Comparison of ENCODE assay signal across 9 cellular contexts in the genomic region with DNA sequence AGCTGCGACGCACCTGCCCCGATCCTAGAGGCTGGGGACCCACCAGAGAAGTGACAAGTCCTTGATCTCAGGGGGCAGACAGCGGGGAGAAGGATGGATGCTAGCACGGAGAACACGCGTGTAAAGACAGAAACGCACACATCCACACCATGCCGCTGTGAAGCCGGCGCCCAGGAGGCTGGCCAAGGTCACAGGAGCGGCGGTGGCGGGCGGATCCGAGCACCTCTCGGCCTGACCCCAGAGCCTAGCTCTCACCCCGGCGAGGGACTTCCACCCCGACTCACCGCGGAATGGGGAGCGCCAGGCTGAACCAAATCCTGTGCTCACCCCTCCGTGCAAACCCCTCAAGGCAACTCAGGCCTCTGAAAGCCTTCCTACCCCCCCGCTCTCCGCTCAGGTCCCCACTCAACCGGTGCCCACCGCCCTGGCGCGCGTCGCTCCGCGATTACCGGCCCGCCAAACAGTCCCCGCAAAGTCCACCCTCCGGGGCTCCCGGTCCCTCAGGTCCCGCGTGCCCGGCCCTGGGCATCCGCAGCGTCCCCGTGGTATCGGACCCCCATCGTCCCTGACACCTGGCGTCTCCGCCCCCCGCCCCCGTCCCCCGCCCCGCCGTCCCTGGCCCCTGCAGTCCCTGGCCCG. TPM values are rescaled to one million over a fixed set of nuclear protein-coding genes. Genes with fewer than 3 reads are reported as not detected.
A peak's percentile ranks its signal among the peaks of the same experiment; 100 is the strongest.
DNase-seq lines count a peak whose midpoint lies in the region; ATAC-seq and TF ChIP-seq lines count a peak whose summit lies in the region.
"Had no signal": no experiment of that assay in that cellular context is flagged by ENCODE, and none has a peak within 500 bp of the region (broad histone marks: within the 10 kb centered on the region; RNA-seq: fewer than 3 reads in every experiment).

No MANE protein-coding gene starts in this region.

- peaks cover 21% of the 10 kb centered on the region for H3K79me2 ChIP-seq in neural cell (replicated peaks; ENCODE audit: insufficient read depth, low read length)

- H3K27me3 ChIP-seq in SJCRH30 (no peaks in the 10 kb centered on the region), esophagus squamous epithelium (peaks cover 0 to 40% (median 0%) of the 10 kb centered on the region in 4 donors), neural cell (ENCODE audit: insufficient read depth, low read depth, low read length) (peaks cover 4% of the 10 kb centered on the region)

- TF ChIP-seq RAD21 in neural cell (conservative IDR thresholded peaks at IDR 0.05), result no peak

- no peaks in the 10 kb centered on the region for H3K9me3 ChIP-seq in SJCRH30 (replicated peaks)
- H3K9me3 ChIP-seq in esophagus squamous epithelium, result no peaks in the 10 kb centered on the region
- no peaks in the 10 kb centered on the region for H3K9me3 ChIP-seq in neural cell (ENCODE audit: low read length)

- TF ChIP-seq CTCF in AG10803 (conservative IDR thresholded peaks at IDR 0.05; ENCODE audit: low read length) (no peak), esophagus squamous epithelium (IDR thresholded peaks at IDR 0.05) (no peak), neural cell (IDR thresholded peaks at IDR 0.05; ENCODE audit: poor library complexity, severe bottlenecking) (no peak)

- H3K4me1 ChIP-seq in SJCRH30 (peaks cover 72% of the 10 kb centered on the region), esophagus squamous epithelium (peaks cover 0 to 44% (median 5%) of the 10 kb centered on the region in 3 donors)

- H4K20me1 ChIP-seq in neural cell (ENCODE audit: insufficient read depth), result no peaks in the 10 kb centered on the region

- peak overlapping the region; percentile 62 for H3K4me3 ChIP-seq in AG10803 (ENCODE audit: low read length)
- H3K4me3 ChIP-seq in SJCRH30, result peak overlapping the region; percentile 88
- H3K4me3 ChIP-seq in esophagus squamous epithelium, result peak overlapping the region; percentile 45 to 88 (median 64)
- H3K4me3 ChIP-seq in neural cell (ENCODE audit: low read length), result peak overlapping the region; percentile 72

- peak overlapping the region; percentile 81 for H3K9ac ChIP-seq in neural cell (ENCODE audit: low read length)
- H3K9ac ChIP-seq: KMS-11 had no signal

- intact Hi-C loops in esophagus squamous epithelium (cut with DNase I), result no loop called here

- H3K9me2 ChIP-seq in neural cell (ENCODE audit: insufficient read depth, low read length), result no peaks in the 10 kb centered on the region

- no peaks in the 10 kb centered on the region for H3F3A ChIP-seq in neural cell (ENCODE audit: insufficient read depth, low read length, poor library complexity, severe bottlenecking)

- TF ChIP-seq EP300 in neural cell (conservative IDR thresholded peaks at IDR 0.05; ENCODE audit: poor library complexity, severe bottlenecking), result no peak

- H2AFZ ChIP-seq in neural cell (ENCODE audit: low read depth, low read length), result peak overlapping the region; percentile 69

- H3K27ac ChIP-seq in SJCRH30 (no peak overlapping the region), esophagus squamous epithelium (peak overlapping the region; percentile 62 to 87 (median 76)), neural cell (ENCODE audit: low read length) (no peak overlapping the region)
- H3K27ac ChIP-seq: KMS-11 had no signal

- no peak for ATAC-seq in GM19467 (IDR thresholded peaks at IDR 0.05; ENCODE audit: unreplicated experiment)

- H3K36me3 ChIP-seq in SJCRH30 (peaks cover 16% of the 10 kb centered on the region), esophagus squamous epithelium (no peaks in the 10 kb centered on the region), neural cell (ENCODE audit: insufficient read depth, low read length) (no peaks in the 10 kb centered on the region)

- TF ChIP-seq POLR2A in esophagus squamous epithelium (IDR thresholded peaks at IDR 0.05), result no peak

- no peak for DNase-seq in AG10803 (ENCODE audit: low read depth)
- DNase-seq in SJCRH30, result no peak
- DNase-seq in esophagus squamous epithelium (lab: John Stamatoyannopoulos, UW), result no peak
- no peak for DNase-seq in activated gamma-delta T cell (lab: John Stamatoyannopoulos, UW)
- DNase-seq in NCI-H69 (lab: John Stamatoyannopoulos, UW), result no peak
- no peak for DNase-seq in NCI-H510A (lab: John Stamatoyannopoulos, UW)

- peak overlapping the region; percentile 19 for H3K4me2 ChIP-seq in neural cell (ENCODE audit: low read length)
- H3K4me2 ChIP-seq: KMS-11 had no signal

- WGBS in esophagus squamous epithelium, 2 donors, result 22 to 65% methylated on average over 9 to 36 of the region's 55 CpGs

TF ChIP-seq in neural cell, 6 proteins besides CTCF, POLR2A, EP300 and RAD21:
- TF ChIP-seq EZH2 (IDR thresholded peaks at IDR 0.05; ENCODE audit: borderline replicate concordance, insufficient read depth, low read length, poor library complexity, severe bottlenecking) (no peak), TAF1 (IDR thresholded peaks at IDR 0.05; ENCODE audit: low read depth) (peak; percentile 22)

RNA-seq across cellular contexts. Expression of a gene that starts 0.5 kb away (rescaled TPM):
- 53.3 and 61.5 TPM in 2 replicates for total RNA-seq in SJCRH30 (2014; rRNA removed; shearing (Covaris generic))
- total RNA-seq in esophagus squamous epithelium, result 100 to 1,000 TPM in 2 of 4 donors, 10 to 100 TPM in 2; 84.9 to 152 (median 120) TPM
- 88.2 and 96.3 TPM in 2 replicates for polyA plus RNA-seq in neural cell
- polyA minus RNA-seq in neural cell, result 69.4 and 93.9 TPM in 2 replicates

RNA-seq across cellular contexts. Expression of a gene that starts 36.4 kb away (rescaled TPM):
- 3.4 and 3.6 TPM in 2 replicates for total RNA-seq in SJCRH30 (2014; rRNA removed; shearing (Covaris generic))
- total RNA-seq in esophagus squamous epithelium, result 10 to 100 TPM in 1 of 4 donors, 1 to 10 TPM in 3; 2.0 to 11.1 (median 6.4) TPM
- 1.1 TPM in 1 of 2 replicates, not detected in the other for polyA plus RNA-seq in neural cell
- not detected in 2 replicates for polyA minus RNA-seq in neural cell

Comparison
In these comparisons a context has a peak if more than half of its experiments do, and no peak if none do; other contexts are left out.
1. H3K27ac ChIP-seq: peak in esophagus squamous epithelium (4 of 4); none in SJCRH30 (single experiment) and neural cell (single experiment).
2. Peak in every context shown above with its lines, with median percentiles within 50 percentile points of each other: H3K4me3 ChIP-seq.